ENCODE assay signal across 25 cellular contexts in genomic region chr20:32607324-32607723, GRCh38.
"Had no signal": no experiment of that assay in that cellular context is flagged by ENCODE, and none has a peak within 500 bp of the region (broad histone marks: within the 10 kb centered on the region; RNA-seq: fewer than 3 reads in every experiment).

No MANE protein-coding gene starts in this region.

- DNase-seq: effector memory CD8-positive, alpha-beta T cell; esophagus squamous epithelium; foreskin fibroblast; glutamatergic neuron; islet precursor cell; mammary epithelial cell; mucosa of descending colon; naive thymus-derived CD8-positive, alpha-beta T cell; occipital lobe; retina; stimulated activated CD4-positive, alpha-beta T cell treated with anti-CD3 and anti-CD28 coated beads, Interleukin-2, amount 100 ng/mL, for 24 hours; stimulated activated CD4-positive, alpha-beta T cell treated with anti-CD3 and anti-CD28 coated beads, Interleukin-4, amount 100 ng/mL, for 4 hours; stimulated activated naive B cell treated with anti-CD40 and anti-IgM and Interleukin-4, amounts not matched to agents 10 μg/mL and 1 μg/mL and 100 μg/mL, for 72 hours; stimulated activated naive CD8-positive, alpha-beta T cell treated with anti-CD3 and anti-CD28 coated beads, Interleukin-15, amount 100 ng/mL, for 72 hours; testis; upper lobe of right lung had no signal

- H3K27me3 Mint-ChIP-seq: effector memory CD8-positive, alpha-beta T cell; stimulated activated naive CD8-positive, alpha-beta T cell treated with anti-CD3 and anti-CD28 coated beads, Interleukin-15, amount 100 ng/mL, for 72 hours had no signal

- H3K27ac Mint-ChIP-seq: dendritic cell treated with granulocyte-macrophage colony-stimulating factor and Interleukin-4, amounts not matched to agents 40 ng/mL and 50 ng/mL, for 4 days; effector memory CD8-positive, alpha-beta T cell; stimulated activated naive B cell treated with anti-CD40 and anti-IgM and Interleukin-4, amounts not matched to agents 10 μg/mL and 1 μg/mL and 100 μg/mL, for 72 hours had no signal

- H3K79me2 ChIP-seq: parathyroid adenoma had no signal

- H2AFZ ChIP-seq: parathyroid adenoma had no signal

- H3K4me3 ChIP-seq: esophagus squamous epithelium, gastroesophageal sphincter, mucosa of descending colon, prostate gland, skin epidermis, testis, tibial nerve, upper lobe of right lung, vagina had no signal

- H3K36me3 ChIP-seq: esophagus squamous epithelium, gastroesophageal sphincter, prostate gland, tibial nerve, upper lobe of right lung, vagina had no signal

- H3K4me1 ChIP-seq: esophagus squamous epithelium, gastroesophageal sphincter, parathyroid adenoma, prostate gland, upper lobe of right lung, vagina had no signal

- H3K27ac ChIP-seq: esophagus squamous epithelium, gastroesophageal sphincter, parathyroid adenoma, prostate gland, skin epidermis, testis, tibial nerve, upper lobe of right lung, vagina had no signal

- H3K36me3 Mint-ChIP-seq: naive thymus-derived CD8-positive, alpha-beta T cell; stimulated activated naive B cell treated with anti-CD40 and anti-IgM and Interleukin-4, amounts not matched to agents 10 μg/mL and 1 μg/mL and 100 μg/mL, for 72 hours had no signal

- ATAC-seq: effector memory CD8-positive, alpha-beta T cell; gastroesophageal sphincter; left lobe of liver; mucosa of descending colon; naive thymus-derived CD8-positive, alpha-beta T cell; sciatic nerve; stimulated activated naive B cell treated with anti-CD40 and anti-IgM and Interleukin-4, amounts not matched to agents 10 μg/mL and 1 μg/mL and 100 μg/mL, for 72 hours; stimulated activated naive CD8-positive, alpha-beta T cell treated with anti-CD3 and anti-CD28 coated beads, Interleukin-15, amount 100 ng/mL, for 72 hours had no signal

- H3K4me3 Mint-ChIP-seq: dendritic cell treated with granulocyte-macrophage colony-stimulating factor and Interleukin-4, amounts not matched to agents 40 ng/mL and 50 ng/mL, for 4 days; effector memory CD8-positive, alpha-beta T cell; naive thymus-derived CD8-positive, alpha-beta T cell; stimulated activated naive B cell treated with anti-CD40 and anti-IgM and Interleukin-4, amounts not matched to agents 10 μg/mL and 1 μg/mL and 100 μg/mL, for 72 hours; stimulated activated naive CD8-positive, alpha-beta T cell treated with anti-CD3 and anti-CD28 coated beads, Interleukin-15, amount 100 ng/mL, for 72 hours had no signal

- H3K9me3 ChIP-seq: esophagus squamous epithelium, gastroesophageal sphincter, mucosa of descending colon, prostate gland, testis, tibial nerve, upper lobe of right lung, vagina had no signal

- H3K27me3 ChIP-seq: testis, upper lobe of right lung, vagina had no signal

- H3K9ac ChIP-seq: parathyroid adenoma had no signal

- H3K9me3 Mint-ChIP-seq: dendritic cell treated with granulocyte-macrophage colony-stimulating factor and Interleukin-4, amounts not matched to agents 40 ng/mL and 50 ng/mL, for 4 days; effector memory CD8-positive, alpha-beta T cell; naive thymus-derived CD8-positive, alpha-beta T cell; stimulated activated naive B cell treated with anti-CD40 and anti-IgM and Interleukin-4, amounts not matched to agents 10 μg/mL and 1 μg/mL and 100 μg/mL, for 72 hours; stimulated activated naive CD8-positive, alpha-beta T cell treated with anti-CD3 and anti-CD28 coated beads, Interleukin-15, amount 100 ng/mL, for 72 hours had no signal
